ENCODE assay signal across 13 cellular contexts in the genomic region with DNA sequence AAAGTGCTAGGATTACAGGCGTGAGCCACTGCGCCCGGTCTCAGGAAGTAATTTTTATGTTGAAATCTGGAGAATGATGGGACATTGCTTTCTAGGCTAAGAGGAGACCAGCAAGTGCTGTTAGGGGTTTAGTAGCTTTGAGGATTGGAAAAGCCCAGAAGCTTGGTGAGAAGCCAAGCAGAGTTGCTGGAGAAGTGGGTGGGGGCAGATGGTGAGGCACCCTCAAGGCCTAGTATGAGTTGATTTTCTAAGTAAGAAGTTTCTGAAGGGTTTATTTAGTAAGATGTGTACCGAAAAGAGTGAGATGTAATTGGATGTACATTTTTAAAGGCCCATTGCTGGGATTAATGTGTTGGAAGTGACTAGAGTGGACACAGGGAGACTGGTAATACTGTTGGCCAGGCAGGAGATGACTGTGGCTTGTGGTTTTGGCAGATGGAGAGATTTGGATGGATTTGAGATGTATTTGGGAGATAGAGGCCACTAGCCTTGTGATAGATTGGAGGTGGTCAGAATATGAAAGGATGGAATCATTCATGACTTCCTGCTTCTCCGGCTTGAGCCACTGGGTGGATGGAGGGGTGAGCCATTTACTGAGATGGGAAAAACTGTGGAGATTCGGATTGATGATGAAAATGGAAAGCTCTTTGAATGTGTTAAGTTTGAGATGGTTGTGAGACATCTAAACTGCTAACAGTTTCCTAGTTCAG. TPM values are rescaled to one million over a fixed set of nuclear protein-coding genes. Genes with fewer than 3 reads are reported as not detected.
DNase-seq lines count a peak whose midpoint lies in the region; ATAC-seq and TF ChIP-seq lines count a peak whose summit lies in the region.
"Had no signal": no experiment of that assay in that cellular context is flagged by ENCODE, and none has a peak within 500 bp of the region (broad histone marks: within the 10 kb centered on the region; RNA-seq: fewer than 3 reads in every experiment).

No MANE protein-coding gene starts in this region.

- ATAC-seq in stimulated activated naive B cell treated with anti-CD40 and anti-IgM and Interleukin-4, amounts not matched to agents 10 μg/mL and 1 μg/mL and 100 μg/mL, for 72 hours (replicated peaks), result no peak
- ATAC-seq: left ventricle myocardium superior had no signal

- peaks cover 12% of the 10 kb centered on the region; the same call in 1 of the 2 replicates for H3K4me1 ChIP-seq in HEK293 (ENCODE audit: control insufficient read depth, insufficient read depth, low read length)
- H3K4me1 ChIP-seq in thyroid gland, result peaks cover 11 to 15% of the 10 kb centered on the region in 2 donors

- peak overlapping the region; percentile 1 for H3K4me3 Mint-ChIP-seq in Calu3 (ENCODE audit: low read depth, unreplicated experiment)
- H3K4me3 Mint-ChIP-seq in activated CD4-positive, alpha-beta memory T cell treated with anti-CD3 and anti-CD28 coated beads, Interleukin-2, amount 10 ng/mL, durations not matched to agents 7 days and 5 days, result peak overlapping the region; percentile 8
- H3K4me3 Mint-ChIP-seq in stimulated activated naive B cell treated with anti-CD40 and anti-IgM and Interleukin-4, amounts not matched to agents 10 μg/mL and 1 μg/mL and 100 μg/mL, for 72 hours, result peak overlapping the region in 1 of 2 donors; percentile 8

- H3K36me3 ChIP-seq in HEK293 (ENCODE audit: control insufficient read depth in 2 of 2, insufficient read depth in 1 of 2, low read length in 2 of 2), result peaks cover 5 to 16% of the 10 kb centered on the region in 2 experiments; a peak in 2 of 3 replicates
- H3K36me3 ChIP-seq in thyroid gland, result peaks cover 0 to 7% of the 10 kb centered on the region in 2 donors

- H3K9me3 Mint-ChIP-seq in Calu3 (ENCODE audit: low read depth, unreplicated experiment), result no peaks in the 10 kb centered on the region
- no peaks in the 10 kb centered on the region for H3K9me3 Mint-ChIP-seq in activated CD4-positive, alpha-beta memory T cell treated with anti-CD3 and anti-CD28 coated beads, Interleukin-2, amount 10 ng/mL, durations not matched to agents 7 days and 5 days
- no peaks in the 10 kb centered on the region for H3K9me3 Mint-ChIP-seq in stimulated activated naive B cell treated with anti-CD40 and anti-IgM and Interleukin-4, amounts not matched to agents 10 μg/mL and 1 μg/mL and 100 μg/mL, for 72 hours

- CTCF ChIA-PET in Calu3 (lab: Charles Lee) (interaction anchor here (0.5 kb wide), 1 partner anchor 239 kb away, joined by 4 read pairs; no protein-coding TSS in a partner anchor), HEK293 (lab: Yijun Ruan, JAX) (interaction anchor here (0.6 to 4.9 kb wide), 6 partner anchors 16 to 451 kb away, joined by 3 to 36 read pairs (median 8); partner anchors contain the start of gene SYNM)
- CTCF ChIA-PET in activated CD4-positive, alpha-beta memory T cell treated with anti-CD3 and anti-CD28 coated beads, Interleukin-2, amount 10 ng/mL, durations not matched to agents 7 days and 5 days (lab: Charles Lee), result interaction anchor here (1.0 to 2.6 kb wide), 5 partner anchors 19 to 1097 kb away, joined by 3 to 15 read pairs (median 7); no protein-coding TSS in a partner anchor

- no peaks in the 10 kb centered on the region for H3K27me3 Mint-ChIP-seq in Calu3 (ENCODE audit: unreplicated experiment)
- no peaks in the 10 kb centered on the region for H3K27me3 Mint-ChIP-seq in activated CD4-positive, alpha-beta memory T cell treated with anti-CD3 and anti-CD28 coated beads, Interleukin-2, amount 10 ng/mL, durations not matched to agents 7 days and 5 days
- H3K27me3 Mint-ChIP-seq in stimulated activated naive B cell treated with anti-CD40 and anti-IgM and Interleukin-4, amounts not matched to agents 10 μg/mL and 1 μg/mL and 100 μg/mL, for 72 hours, result no peaks in the 10 kb centered on the region

- peaks cover 24% of the 10 kb centered on the region for H3K4me1 Mint-ChIP-seq in Calu3 (ENCODE audit: low read depth, unreplicated experiment)
- H3K4me1 Mint-ChIP-seq in activated CD4-positive, alpha-beta memory T cell treated with anti-CD3 and anti-CD28 coated beads, Interleukin-2, amount 10 ng/mL, durations not matched to agents 7 days and 5 days, result peaks cover 28% of the 10 kb centered on the region
- H3K4me1 Mint-ChIP-seq in stimulated activated naive B cell treated with anti-CD40 and anti-IgM and Interleukin-4, amounts not matched to agents 10 μg/mL and 1 μg/mL and 100 μg/mL, for 72 hours, result peaks cover 16 to 29% of the 10 kb centered on the region in 2 donors

- DNase-seq in Calu3, result no peak
- no peak for DNase-seq in activated CD4-positive, alpha-beta memory T cell treated with anti-CD3 and anti-CD28 coated beads, Interleukin-2, amount 10 ng/mL, durations not matched to agents 7 days and 5 days
- DNase-seq in foreskin melanocyte, result peak; percentile 13
- no peak for DNase-seq in stimulated activated naive B cell treated with anti-CD40 and anti-IgM and Interleukin-4, amounts not matched to agents 10 μg/mL and 1 μg/mL and 100 μg/mL, for 72 hours
- no peak for DNase-seq in COR-L47 (lab: John Stamatoyannopoulos, UW)
- DNase-seq in NCI-H2227 treated with DMSO at 0.1 percent for 48 hours (lab: John Stamatoyannopoulos, UW), result no peak
- no peak for DNase-seq in thyroid gland
- DNase-seq: left ventricle myocardium superior, NCI-H1417 treated with DMSO at 0.1 percent for 48 hours had no signal

- H3K27ac Mint-ChIP-seq in Calu3 (ENCODE audit: unreplicated experiment), result no peak overlapping the region
- no peak overlapping the region for H3K27ac Mint-ChIP-seq in activated CD4-positive, alpha-beta memory T cell treated with anti-CD3 and anti-CD28 coated beads, Interleukin-2, amount 10 ng/mL, durations not matched to agents 7 days and 5 days
- no peak overlapping the region for H3K27ac Mint-ChIP-seq in stimulated activated naive B cell treated with anti-CD40 and anti-IgM and Interleukin-4, amounts not matched to agents 10 μg/mL and 1 μg/mL and 100 μg/mL, for 72 hours

- no peak overlapping the region for H3K27ac ChIP-seq in HEK293 (ENCODE audit: extremely low read depth, low read depth, low read length)
- H3K27ac ChIP-seq in thyroid gland, result no peak overlapping the region
- H3K27ac ChIP-seq: epithelial cell of prostate, SK-N-MC, skin epidermis had no signal

- H3K9me3 ChIP-seq in HEK293 (ENCODE audit: control insufficient read depth, insufficient read depth, low read depth, low read length) (no peaks in the 10 kb centered on the region), thyroid gland (no peaks in the 10 kb centered on the region)

- POLR2A ChIA-PET in HEK293 (lab: Yijun Ruan, JAX), result no interaction called here
- POLR2A ChIA-PET in activated CD4-positive, alpha-beta memory T cell treated with anti-CD3 and anti-CD28 coated beads, Interleukin-2, amount 10 ng/mL, durations not matched to agents 7 days and 5 days (lab: Charles Lee), result interaction anchor here (1.1 kb wide), 1 partner anchor 480 kb away, joined by 3 read pairs; the partner anchor contains the start of gene LYSMD4

- H3K36me3 Mint-ChIP-seq in Calu3 (ENCODE audit: insufficient read depth, unreplicated experiment), result peaks cover 16% of the 10 kb centered on the region
- H3K36me3 Mint-ChIP-seq in activated CD4-positive, alpha-beta memory T cell treated with anti-CD3 and anti-CD28 coated beads, Interleukin-2, amount 10 ng/mL, durations not matched to agents 7 days and 5 days (ENCODE audit: low read depth), result peaks cover 27% of the 10 kb centered on the region
- peaks cover 10 to 13% of the 10 kb centered on the region in 2 donors for H3K36me3 Mint-ChIP-seq in stimulated activated naive B cell treated with anti-CD40 and anti-IgM and Interleukin-4, amounts not matched to agents 10 μg/mL and 1 μg/mL and 100 μg/mL, for 72 hours

- no peaks in the 10 kb centered on the region for H3K27me3 ChIP-seq in thyroid gland

- 93 to 94% methylated on average over 6 of the region's 6 CpGs for WGBS in thyroid gland, 2 donors

- TF ChIP-seq CTCF in Calu3 (IDR thresholded peaks at IDR 0.05; ENCODE audit: unreplicated experiment) (no peak), HEK293 (tag by site-specific recombination; IDR thresholded peaks at IDR 0.05) (no peak), thyroid gland (IDR thresholded peaks at IDR 0.05) (no peak)

- intact Hi-C loops in Calu3 (cut with micrococcal nuclease; ENCODE audit: unreplicated experiment) (loop anchor here (5.0 kb wide), 1 partner anchor 374 kb away; no protein-coding TSS in a partner anchor), thyroid gland (cut with DNase I) (no loop called here)

- H3K4me3 ChIP-seq in HEK293 (ENCODE audit: low read depth, low read length) (no peak overlapping the region), thyroid gland (replicated peaks in 1 of 3) (no peak overlapping the region)
- H3K4me3 ChIP-seq: SK-N-MC, skin epidermis had no signal

- no peak for TF ChIP-seq POLR2A in thyroid gland (IDR thresholded peaks at IDR 0.05)

- no TSS peak for BruUV-seq in Calu3 (replicated peaks; lab: Mats Ljungman, UMichigan)

TF ChIP-seq in HEK293, 187 proteins besides CTCF, POLR2A, EP300 and RAD21 (continues in another document):
- no peak for TF ChIP-seq ZNF660 (tag by site-specific recombination; IDR thresholded peaks at IDR 0.05)

RNA-seq across cellular contexts. Expression of gene LRRC28, which starts 2.3 kb away (rescaled TPM):
- total RNA-seq in Calu3 (2022) (15.9 and 21.8 TPM in 2 replicates), thyroid gland (10 to 100 TPM; 36.1 to 51.6 (median 44.8) TPM)
- 10 to 100 TPM; 19.5 to 19.6 TPM for total RNA-seq in activated CD4-positive, alpha-beta memory T cell treated with anti-CD3 and anti-CD28 coated beads, Interleukin-2, amount 10 ng/mL, durations not matched to agents 7 days and 5 days

RNA-seq across cellular contexts. Expression of gene TTC23, which starts 4.2 kb away (rescaled TPM):
- total RNA-seq in Calu3 (2022) (17.4 and 18.9 TPM in 2 replicates), thyroid gland (10 to 100 TPM; 19.9 to 45.3 (median 34.0) TPM)
- total RNA-seq in activated CD4-positive, alpha-beta memory T cell treated with anti-CD3 and anti-CD28 coated beads, Interleukin-2, amount 10 ng/mL, durations not matched to agents 7 days and 5 days, result 1 to 10 TPM; 1.6 to 2.1 TPM
